Comparison of ENCODE assay signal across 8 cellular contexts in genomic region chrX:123731987-123732678, GRCh38. TPM values are rescaled to one million over a fixed set of nuclear protein-coding genes. Genes with fewer than 3 reads are reported as not detected.
A peak's percentile ranks its signal among the peaks of the same experiment; 100 is the strongest.
DNase-seq lines count a peak whose midpoint lies in the region; ATAC-seq and TF ChIP-seq lines count a peak whose summit lies in the region.

No MANE protein-coding gene starts in this region.

- H3K9me2 ChIP-seq in SU-DHL-6 (replicated peaks; ENCODE audit: insufficient read depth, low read length), result no peaks in the 10 kb centered on the region

- peaks cover 4% of the 10 kb centered on the region for H3K4me1 ChIP-seq in effector memory CD4-positive, alpha-beta T cell (ENCODE audit: control insufficient read depth, insufficient read depth, low read length, poor library complexity, severe bottlenecking)
- H3K4me1 ChIP-seq in mucosa of descending colon (ENCODE audit: low read depth) (peaks cover 3% of the 10 kb centered on the region), vagina (no peaks in the 10 kb centered on the region)

- H3K27me3 ChIP-seq in SU-DHL-6 (ENCODE audit: low read length) (no peaks in the 10 kb centered on the region), vagina (no peaks in the 10 kb centered on the region)
- H3K27me3 ChIP-seq in effector memory CD4-positive, alpha-beta T cell (replicated peaks; ENCODE audit: control insufficient read depth, insufficient read depth, low read length, poor library complexity, severe bottlenecking), result no peaks in the 10 kb centered on the region

- H3F3A ChIP-seq in SU-DHL-6 (ENCODE audit: insufficient read depth), result no peaks in the 10 kb centered on the region

- peak overlapping the region; percentile 95 for H3K4me2 ChIP-seq in SU-DHL-6 (ENCODE audit: low read depth, low read length, poor library complexity, severe bottlenecking)

- intact Hi-C loops in mucosa of descending colon (cut with DNase I, micrococcal nuclease) (no loop called here), vagina (cut with DNase I) (no loop called here)

- 0 out of 2 replicates have a peak, but pooled peaks cover 5% of the 10 kb centered on the region for H4K20me1 ChIP-seq in SU-DHL-6 (ENCODE audit: low read depth, low read length)

- H3K79me2 ChIP-seq in SU-DHL-6 (ENCODE audit: insufficient read depth, low read length), result peaks cover 57% of the 10 kb centered on the region

- peak; percentile 69 for DNase-seq in activated effector memory CD4-positive, alpha-beta T cell treated with anti-CD3 and anti-CD28 coated beads, Interleukin-2, amount 50 U/mL, for 16 hours
- DNase-seq in activated effector memory CD4-positive, alpha-beta T cell treated with Interleukin-2 at 50 U/mL for 16 hours, result no peak
- DNase-seq in effector memory CD4-positive, alpha-beta T cell, result no peak
- DNase-seq in mucosa of descending colon (peak; percentile 21 to 60 (median 52)), vagina (ENCODE audit: extremely low spot score in 2 of 2) (no peak)

- TF ChIP-seq POLR2A in vagina (IDR thresholded peaks at IDR 0.05), result no peak

- H3K9me3 ChIP-seq in SU-DHL-6 (ENCODE audit: insufficient read depth, low read length) (no peaks in the 10 kb centered on the region), mucosa of descending colon (no peaks in the 10 kb centered on the region), vagina (no peaks in the 10 kb centered on the region)
- no peaks in the 10 kb centered on the region for H3K9me3 ChIP-seq in effector memory CD4-positive, alpha-beta T cell (ENCODE audit: control insufficient read depth, low read length)

- TF ChIP-seq CTCF in SU-DHL-6 (IDR thresholded peaks at IDR 0.05; ENCODE audit: insufficient read depth, low read length, poor library complexity, severe bottlenecking), result no peak
- TF ChIP-seq CTCF in mucosa of descending colon (IDR thresholded peaks at IDR 0.05), result no peak
- no peak for TF ChIP-seq CTCF in vagina (IDR thresholded peaks at IDR 0.05)

- H3K36me3 ChIP-seq in SU-DHL-6 (ENCODE audit: low read length) (no peaks in the 10 kb centered on the region), mucosa of descending colon (ENCODE audit: low read depth) (no peaks in the 10 kb centered on the region), vagina (no peaks in the 10 kb centered on the region)
- no peaks in the 10 kb centered on the region for H3K36me3 ChIP-seq in effector memory CD4-positive, alpha-beta T cell (ENCODE audit: control insufficient read depth, insufficient read depth, low read length)

- H3K9ac ChIP-seq in SU-DHL-6 (ENCODE audit: low read length), result peak overlapping the region; percentile 88

- ATAC-seq in HG02884 (IDR thresholded peaks at IDR 0.05; ENCODE audit: unreplicated experiment) (peak; percentile 18), mucosa of descending colon (peak; percentile 69), GM18519 (IDR thresholded peaks at IDR 0.05; ENCODE audit: low FRiP score, unreplicated experiment) (no peak)

- H3K4me3 ChIP-seq in SU-DHL-6 (ENCODE audit: insufficient read depth, low read length, poor library complexity, severe bottlenecking) (peak overlapping the region; percentile 89), mucosa of descending colon (peak overlapping the region; percentile 59), vagina (peak overlapping the region; percentile 63 to 67)
- H3K4me3 ChIP-seq in effector memory CD4-positive, alpha-beta T cell (ENCODE audit: insufficient read depth, low read depth, low read length, poor library complexity, severe bottlenecking), result peak overlapping the region; percentile 80

- H3K27ac ChIP-seq in SU-DHL-6 (ENCODE audit: low read depth, low read length) (peak overlapping the region; percentile 60), vagina (peak overlapping the region; percentile 84)
- H3K27ac ChIP-seq in effector memory CD4-positive, alpha-beta T cell (ENCODE audit: insufficient read depth, low read length, poor library complexity, severe bottlenecking), result peak overlapping the region; percentile 60

- H2AFZ ChIP-seq in SU-DHL-6 (ENCODE audit: low read depth, low read length, severe bottlenecking), result peak overlapping the region; percentile 80

RNA-seq across cellular contexts. Expression of gene THOC2, which starts 0.7 kb away (rescaled TPM):
- total RNA-seq in mucosa of descending colon (10 to 100 TPM; 66.5 to 82.6 (median 75.8) TPM), vagina (86.7 TPM)

Comparison
In these comparisons a context has a peak if more than half of its experiments do, and no peak if none do; other contexts are left out.
1. DNase-seq: peak in activated effector memory CD4-positive, alpha-beta T cell treated with anti-CD3 and anti-CD28 coated beads, Interleukin-2, amount 50 U/mL, for 16 hours (single experiment) and mucosa of descending colon (3 of 3); none in activated effector memory CD4-positive, alpha-beta T cell treated with Interleukin-2 at 50 U/mL for 16 hours (single experiment), effector memory CD4-positive, alpha-beta T cell (0 of 3) and vagina (0 of 2).
2. Peak in every context shown above with its lines, with median percentiles within 50 percentile points of each other: H3K27ac ChIP-seq and H3K4me3 ChIP-seq.